Comparison of ENCODE assay signal across 11 cellular contexts in genomic region chr3:30167511-30168135, GRCh38.
DNase-seq lines count a peak whose midpoint lies in the region; TF ChIP-seq lines count a peak whose summit lies in the region.
"Had no signal": no experiment of that assay in that cellular context is flagged by ENCODE, and none has a peak within 500 bp of the region (broad histone marks: within the 10 kb centered on the region; RNA-seq: fewer than 3 reads in every experiment).

No MANE protein-coding gene starts in this region.

- H3K4me3 ChIP-seq in astrocyte of the spinal cord (ENCODE audit: low read depth, low read length) (no peak overlapping the region), MG63 (no peak overlapping the region)
- H3K4me3 ChIP-seq: heart left ventricle had no signal

- no peaks in the 10 kb centered on the region for H3K27me3 ChIP-seq in MG63
- H3K27me3 ChIP-seq: heart left ventricle had no signal

- DNase-seq in HT1080 (ENCODE audit: low read depth): peak; percentile 62
- peak; percentile 63 for DNase-seq in astrocyte of the spinal cord (ENCODE audit: low read depth, low spot score)
- DNase-seq in kidney glomerular epithelial cell (lab: John Stamatoyannopoulos, UW): peak; percentile 16
- DNase-seq in stromal cell of bone marrow (ENCODE audit: low read depth): peak; percentile 15
- DNase-seq in MG63: no peak
- DNase-seq in mucosa of gallbladder (ENCODE audit: low spot score): no peak
- no peak for DNase-seq in HEK293T (ENCODE audit: extremely low spot score)
- DNase-seq: activated CD8-positive, alpha-beta memory T cell treated with anti-CD3 and anti-CD28 coated beads, Interleukin-2, amount 50 U/mL, for 48 hours; heart left ventricle; NCI-H526 treated with DMSO at 0.1 percent for 48 hours; SIG-M5 had no signal

- POLR2A ChIA-PET in HEK293T (lab: Yijun Ruan, JAX): no interaction called here

- CTCF ChIA-PET in HEK293T (lab: Yijun Ruan, JAX): interaction anchor here (0.7 kb wide), 1 partner anchor 23 kb away, joined by 3 read pairs; no protein-coding TSS in a partner anchor

- in situ Hi-C loops in astrocyte of the spinal cord (cut with HindIII; ENCODE audit: low sequenced_read_pairs): no loop called here

- TF ChIP-seq CTCF in astrocyte of the spinal cord (IDR thresholded peaks at IDR 0.05; ENCODE audit: low read depth, low read length): no peak

- H3K36me3 ChIP-seq in MG63: no peaks in the 10 kb centered on the region
- H3K36me3 ChIP-seq: heart left ventricle had no signal

- H3K9me3 ChIP-seq in MG63: no peaks in the 10 kb centered on the region

TF ChIP-seq in HEK293T, 16 proteins besides CTCF, POLR2A, EP300 and RAD21:
- TF ChIP-seq ARNT (IDR thresholded peaks at IDR 0.05) (no peak), CTBP1 (IDR thresholded peaks at IDR 0.05; ENCODE audit: borderline replicate concordance) (no peak)

Comparison
In these comparisons a context has a peak if more than half of its experiments do, and no peak if none do; other contexts are left out.
1. DNase-seq: peak in HT1080 (single experiment), astrocyte of the spinal cord (single experiment), kidney glomerular epithelial cell (single experiment) and stromal cell of bone marrow (single experiment); none in MG63 (single experiment), mucosa of gallbladder (single experiment) and HEK293T (single experiment).